ENCODE assay signal across 1 cellular context in genomic region chr3:193620650-193621049, GRCh38.
TF ChIP-seq lines count a peak whose summit lies in the region.

No MANE protein-coding gene starts in this region.

TF ChIP-seq in SK-N-SH treated with all-trans-retinoic acid at 6 μM for 48 hours, 23 proteins besides CTCF, POLR2A, EP300 and RAD21 (continued from another document):
- no peak for TF ChIP-seq ZNF70 (CRISPR knock-in tag; IDR thresholded peaks at IDR 0.05)
- TF ChIP-seq PPARA (CRISPR knock-in tag; IDR thresholded peaks at IDR 0.05; ENCODE audit: borderline replicate concordance), result no peak
- TF ChIP-seq SNAI2 (CRISPR knock-in tag; IDR thresholded peaks at IDR 0.05), result no peak
